In genomic region chr1:43991200-43991475, GRCh38 we compare ENCODE assay signal across 8 cellular contexts. TPM values are rescaled to one million over a fixed set of nuclear protein-coding genes. Genes with fewer than 3 reads are reported as not detected.
DNase-seq lines count a peak whose midpoint lies in the region; ATAC-seq and TF ChIP-seq lines count a peak whose summit lies in the region.

No MANE protein-coding gene starts in this region.

- H3K4me1 ChIP-seq in A673 (ENCODE audit: insufficient read depth, low read length, poor library complexity, severe bottlenecking) (peaks cover 19% of the 10 kb centered on the region), mononuclear cell (ENCODE audit: insufficient read depth, low read length) (peaks cover 13% of the 10 kb centered on the region)

- H3K9me3 ChIP-seq in A673 (ENCODE audit: low read depth, low read length, poor library complexity, severe bottlenecking): no peaks in the 10 kb centered on the region
- H3K9me3 ChIP-seq in mononuclear cell (ENCODE audit: low read depth, low read length): no peaks in the 10 kb centered on the region

- H3K27me3 Mint-ChIP-seq in MCF 10A (ENCODE audit: insufficient read depth, unreplicated experiment): no peaks in the 10 kb centered on the region

- H3K4me1 Mint-ChIP-seq in MCF 10A (ENCODE audit: insufficient read depth, unreplicated experiment): no peaks in the 10 kb centered on the region

- CTCF ChIA-PET in A673 (lab: Charles Lee) (interaction anchor here (0.6 kb wide), 1 partner anchor 40 kb away, joined by 4 read pairs; the partner anchor contains the start of gene SLC6A9), MCF 10A (lab: Yijun Ruan, JAX) (interaction anchor here (1.3 to 2.6 kb wide), 5 partner anchors 16 to 228 kb away, joined by 3 to 13 read pairs (median 5); partner anchors contain the start of gene ATP6V0B)

- peaks cover 17% of the 10 kb centered on the region for H3K36me3 Mint-ChIP-seq in MCF 10A (ENCODE audit: insufficient read depth, unreplicated experiment)

- peak overlapping the region; percentile 92 for H3K27ac Mint-ChIP-seq in MCF 10A (ENCODE audit: low read depth, unreplicated experiment)

- peak overlapping the region; percentile 65 for H3K27ac ChIP-seq in A673 (ENCODE audit: low read depth, low read length, poor library complexity, severe bottlenecking)

- BruUV-seq in A673 (replicated peaks; lab: Mats Ljungman, UMichigan) (no TSS peak), MCF 10A (replicated peaks; lab: Mats Ljungman, UMichigan) (no TSS peak)

- H3K27me3 ChIP-seq in A673 (replicated peaks; ENCODE audit: insufficient read depth, low read depth, low read length, poor library complexity) (no peaks in the 10 kb centered on the region), mononuclear cell (ENCODE audit: insufficient read depth, low read length) (no peaks in the 10 kb centered on the region)

- peak overlapping the region; percentile 72 for H3K4me3 ChIP-seq in A673 (ENCODE audit: low read depth, low read length, poor library complexity, severe bottlenecking)
- H3K4me3 ChIP-seq in mononuclear cell (ENCODE audit: low read length): peak overlapping the region; percentile 50

- intact Hi-C loops in A673 (cut with micrococcal nuclease; ENCODE audit: unreplicated experiment): no loop called here
- intact Hi-C loops in MCF 10A (cut with micrococcal nuclease): no loop called here

- ATAC-seq in HG02642 (IDR thresholded peaks at IDR 0.05; ENCODE audit: poor library complexity, unreplicated experiment): peak; percentile 6

- H3K9me3 Mint-ChIP-seq in MCF 10A (ENCODE audit: unreplicated experiment): no peaks in the 10 kb centered on the region

- DNase-seq in A673 (ENCODE audit: low spot score) (no peak), MCF 10A (ENCODE audit: unreplicated experiment) (no peak), A172 (ENCODE audit: low spot score) (no peak), NCI-H2081 (lab: John Stamatoyannopoulos, UW) (no peak), hepatic stellate cell (ENCODE audit: low spot score) (no peak), DMS53 treated with DMSO at 0.1 percent for 48 hours (lab: John Stamatoyannopoulos, UW; ENCODE audit: unreplicated experiment) (no peak)

- POLR2A ChIA-PET in A673 (lab: Charles Lee; ENCODE audit: low non-redundant PET) (interaction anchor here (0.6 kb wide), 1 partner anchor 606 kb away, joined by 5 read pairs; no protein-coding TSS in a partner anchor), MCF 10A (lab: Yijun Ruan, JAX) (interaction anchor here (0.7 to 5.0 kb wide), 3 partner anchors 16 to 553 kb away, joined by 3 to 30 read pairs (median 4); partner anchors contain the start of gene ATP6V0B)

- peak overlapping the region; percentile 89 for H3K4me3 Mint-ChIP-seq in MCF 10A (ENCODE audit: unreplicated experiment)

- H3K36me3 ChIP-seq in A673 (ENCODE audit: insufficient read depth, low read length, poor library complexity, severe bottlenecking): peaks cover 6% of the 10 kb centered on the region

- TF ChIP-seq CTCF in A673 (conservative IDR thresholded peaks at IDR 0.05; ENCODE audit: low read depth, low read length) (no peak), MCF 10A (IDR thresholded peaks at IDR 0.05; ENCODE audit: unreplicated experiment) (no peak)

RNA-seq across cellular contexts. Expression of gene CCDC24, which starts 0.3 kb away (rescaled TPM):
- total RNA-seq in A673 (2021) (5.6 and 7.9 TPM in 2 replicates), MCF 10A (2022) (3.6 and 4.8 TPM in 2 replicates), mononuclear cell (0.42 TPM)
- total RNA-seq in A172 (2014; rRNA removed; shearing (Covaris generic)): 8.8 and 13.9 TPM in 2 replicates

RNA-seq across cellular contexts. Expression of gene B4GALT2, which starts 12.1 kb away (rescaled TPM):
- 71.5 and 76.4 TPM in 2 replicates for total RNA-seq in A673 (2021)
- total RNA-seq in MCF 10A (2022): 56.3 and 68.4 TPM in 2 replicates
- total RNA-seq in mononuclear cell: 0.63 TPM
- total RNA-seq in A172 (2014; rRNA removed; shearing (Covaris generic)): 71.8 and 114 TPM in 2 replicates

RNA-seq across cellular contexts. Expression of gene ATP6V0B, which starts 16.4 kb away (rescaled TPM):
- 153 and 181 TPM in 2 replicates for total RNA-seq in A673 (2021)
- 120 and 141 TPM in 2 replicates for total RNA-seq in MCF 10A (2022)
- total RNA-seq in mononuclear cell: 73.1 TPM
- 187 and 202 TPM in 2 replicates for total RNA-seq in A172 (2014; rRNA removed; shearing (Covaris generic))

RNA-seq across cellular contexts. Expression of gene DPH2, which starts 21.3 kb away (rescaled TPM):
- total RNA-seq in A673 (2021) (44.8 and 52.8 TPM in 2 replicates), MCF 10A (2022) (27.9 and 38.9 TPM in 2 replicates), mononuclear cell (6.7 TPM)
- 26.5 and 31.6 TPM in 2 replicates for total RNA-seq in A172 (2014; rRNA removed; shearing (Covaris generic))

RNA-seq across cellular contexts. Expression of gene SLC6A9, which starts 40.1 kb away (rescaled TPM):
- total RNA-seq in A673 (2021) (31.4 and 40.8 TPM in 2 replicates), MCF 10A (2022) (62.2 and 64.9 TPM in 2 replicates), mononuclear cell (not detected)
- 0.40 and 2.1 TPM in 2 replicates for total RNA-seq in A172 (2014; rRNA removed; shearing (Covaris generic))

Comparison
In these comparisons a context has a peak if more than half of its experiments do, and no peak if none do; other contexts are left out.
1. RNA of gene B4GALT2, which starts 12.1 kb away (total RNA-seq): 71.5 to 76.4 TPM in A673, 71.8 to 114 TPM in A172 and 56.3 to 68.4 TPM in MCF 10A; 0.63 TPM in mononuclear cell (single experiment); every median in the first group is over 10 times any median in the second.